In genomic region chr2:219251656-219252055, GRCh38 we compare ENCODE assay signal across 7 cellular contexts. TPM values are rescaled to one million over a fixed set of nuclear protein-coding genes. Genes with fewer than 3 reads are reported as not detected.
DNase-seq lines count a peak whose midpoint lies in the region; ATAC-seq, FAIRE-seq and TF ChIP-seq lines count a peak whose summit lies in the region.
"Had no signal": no experiment of that assay in that cellular context is flagged by ENCODE, and none has a peak within 500 bp of the region (broad histone marks: within the 10 kb centered on the region; RNA-seq: fewer than 3 reads in every experiment).

No MANE protein-coding gene starts in this region.

- peaks cover 87% of the 10 kb centered on the region for H3K4me1 ChIP-seq in BLaER1

- peak overlapping the region; percentile 98 for H3K4me2 ChIP-seq in BLaER1

- in situ Hi-C loops in GM13977 (cut with MboI; ENCODE audit: low pct_unique_long_range_greater_than_20kb, low sequenced_read_pairs, unreplicated experiment), result no loop called here

- H3K27me3 ChIP-seq in BLaER1, result peaks cover 16% of the 10 kb centered on the region; the same call in 1 of the 2 replicates

- peaks cover 18% of the 10 kb centered on the region; the same call in 1 of the 2 replicates for H3K36me3 ChIP-seq in BLaER1

- H3K27ac ChIP-seq in BLaER1, result no peak overlapping the region
- H3K27ac ChIP-seq: brain microvascular endothelial cell had no signal

- TF ChIP-seq CTCF in GM13977 (IDR thresholded peaks at IDR 0.05; ENCODE audit: extremely low read depth, insufficient read depth, missing control alignments), result no peak

- H4K20me1 ChIP-seq in BLaER1, result 0 out of 2 replicates have a peak, but pooled peaks cover 5% of the 10 kb centered on the region

- no peak overlapping the region for H3K9ac ChIP-seq in BLaER1

- no peak overlapping the region for H3K4me3 ChIP-seq in BLaER1

- DNase-seq in RCC 7860 (ENCODE audit: low spot score) (peak; percentile 69), hepatic stellate cell (ENCODE audit: low spot score) (peak; percentile 37), dermis blood vessel endothelial cell (no peak), GM13977 (ENCODE audit: low spot score) (no peak)
- DNase-seq: brain microvascular endothelial cell had no signal

- ATAC-seq in HG03135 (IDR thresholded peaks at IDR 0.05; ENCODE audit: unreplicated experiment), result no peak

- no peaks in the 10 kb centered on the region for H3K9me3 ChIP-seq in BLaER1

- FAIRE-seq in RCC 7860 (lab: Jason Lieb, UNC), result peak; percentile 70

RNA-seq across cellular contexts. Expression of gene TUBA4B, which starts 1.4 kb away (rescaled TPM):
- 0.09 TPM in 1 of 2 replicates, not detected in the other for total RNA-seq in dermis blood vessel endothelial cell

RNA-seq across cellular contexts. Expression of gene TUBA4A, which starts 2.1 kb away (rescaled TPM):
- 19.9 and 23.0 TPM in 2 replicates for total RNA-seq in dermis blood vessel endothelial cell

RNA-seq across cellular contexts. Expression of gene STK16, which starts 6.4 kb away (rescaled TPM):
- total RNA-seq in dermis blood vessel endothelial cell, result 24.3 and 24.7 TPM in 2 replicates

RNA-seq across cellular contexts. Expression of gene GLB1L, which starts 6.4 kb away (rescaled TPM):
- 5.7 and 6.5 TPM in 2 replicates for total RNA-seq in dermis blood vessel endothelial cell

RNA-seq across cellular contexts. Expression of gene ANKZF1, which starts 22.1 kb away (rescaled TPM):
- total RNA-seq in dermis blood vessel endothelial cell, result 17.7 and 29.6 TPM in 2 replicates

Comparison
In these comparisons a context has a peak if more than half of its experiments do, and no peak if none do; other contexts are left out.
1. DNase-seq: peak in RCC 7860 (single experiment) and hepatic stellate cell (single experiment); none in dermis blood vessel endothelial cell (single experiment) and GM13977 (single experiment).